ENCODE assay signal across 33 cellular contexts in genomic region chr2:239985356-239985755, GRCh38. TPM values are rescaled to one million over a fixed set of nuclear protein-coding genes. Genes with fewer than 3 reads are reported as not detected.
"Had no signal": no experiment of that assay in that cellular context is flagged by ENCODE, and none has a peak within 500 bp of the region (broad histone marks: within the 10 kb centered on the region; RNA-seq: fewer than 3 reads in every experiment).

No MANE protein-coding gene starts in this region.

- H3K4me1 ChIP-seq: right lobe of liver, stomach, thyroid gland, upper lobe of left lung, vagina had no signal

- H3K27ac Mint-ChIP-seq: activated naive CD4-positive, alpha-beta T cell treated with anti-CD3 and anti-CD28 coated beads, Interleukin-2, amount 10 ng/mL, durations not matched to agents 7 days and 5 days; activated naive CD8-positive, alpha-beta T cell treated with anti-CD3 and anti-CD28 coated beads, Interleukin-2, amount 10 ng/mL, durations not matched to agents 7 days and 5 days; mesothelial cell of epicardium; progenitor cell of endocrine pancreas; stimulated activated effector memory CD8-positive, alpha-beta T cell treated with anti-CD3 and anti-CD28 coated beads, Interleukin-12 subunit alpha, Interleukin-12 subunit beta, amount 100 ng/mL, for 72 hours had no signal

- DNase-seq: activated CD4-positive, alpha-beta T cell treated with anti-CD3 and anti-CD28 coated beads for 48 hours; activated CD4-positive, alpha-beta T cell treated with anti-CD3 and anti-CD28 coated beads, Interleukin-2, amount 50 U/mL, for 48 hours; activated CD4-positive, CD25-positive, alpha-beta regulatory T cell; activated CD8-positive, alpha-beta memory T cell treated with anti-CD3 and anti-CD28 coated beads for 24 hours; activated gamma-delta T cell; activated naive CD4-positive, alpha-beta T cell treated with anti-CD3 and anti-CD28 coated beads, Interleukin-2, amount 10 ng/mL, durations not matched to agents 7 days and 5 days; activated naive CD8-positive, alpha-beta T cell treated with anti-CD3 and anti-CD28 coated beads, Interleukin-2, amount 10 ng/mL, durations not matched to agents 7 days and 5 days; amniotic stem cell; central memory CD4-positive, alpha-beta T cell; dermis blood vessel endothelial cell; effector CD4-positive, alpha-beta T cell; foreskin fibroblast; head of caudate nucleus; naive B cell; nephron progenitor cell; ovary; right lobe of liver; stimulated activated CD4-positive, alpha-beta T cell treated with anti-CD3 and anti-CD28 coated beads, Interleukin-12 subunit alpha, Interleukin-12 subunit beta, amount 100 ng/mL, for 4 hours; stimulated activated CD4-positive, alpha-beta T cell treated with anti-CD3 and anti-CD28 coated beads, Interleukin-4, amount 100 ng/mL, for 24 hours; stomach; T-helper 1 cell; thyroid gland; upper lobe of left lung had no signal

- ATAC-seq: right lobe of liver; stimulated activated effector memory CD8-positive, alpha-beta T cell treated with anti-CD3 and anti-CD28 coated beads, Interleukin-12 subunit alpha, Interleukin-12 subunit beta, amount 100 ng/mL, for 72 hours had no signal

- H3K36me3 ChIP-seq: ovary had no signal

- H3K9me3 ChIP-seq: neutrophil, ovary, right lobe of liver, thyroid gland, vagina had no signal

- H3K27ac ChIP-seq: epithelial cell of prostate, neutrophil, ovary, right lobe of liver, stomach, thyroid gland, upper lobe of left lung, vagina had no signal

- H3K4me3 ChIP-seq: ovary, right lobe of liver, stomach, thyroid gland, upper lobe of left lung, vagina had no signal

- H3K27me3 ChIP-seq: neutrophil, ovary, right lobe of liver, stomach, thyroid gland, upper lobe of left lung, vagina had no signal

- H3K4me1 Mint-ChIP-seq: activated naive CD4-positive, alpha-beta T cell treated with anti-CD3 and anti-CD28 coated beads, Interleukin-2, amount 10 ng/mL, durations not matched to agents 7 days and 5 days; nephron progenitor cell had no signal

- H3K9me3 Mint-ChIP-seq: stimulated activated effector memory CD8-positive, alpha-beta T cell treated with anti-CD3 and anti-CD28 coated beads, Interleukin-12 subunit alpha, Interleukin-12 subunit beta, amount 100 ng/mL, for 72 hours had no signal

- H3K27me3 Mint-ChIP-seq: activated naive CD4-positive, alpha-beta T cell treated with anti-CD3 and anti-CD28 coated beads, Interleukin-2, amount 10 ng/mL, durations not matched to agents 7 days and 5 days; activated naive CD8-positive, alpha-beta T cell treated with anti-CD3 and anti-CD28 coated beads, Interleukin-2, amount 10 ng/mL, durations not matched to agents 7 days and 5 days; naive B cell; progenitor cell of endocrine pancreas had no signal

- H3K4me3 Mint-ChIP-seq: activated naive CD4-positive, alpha-beta T cell treated with anti-CD3 and anti-CD28 coated beads, Interleukin-2, amount 10 ng/mL, durations not matched to agents 7 days and 5 days; activated naive CD8-positive, alpha-beta T cell treated with anti-CD3 and anti-CD28 coated beads, Interleukin-2, amount 10 ng/mL, durations not matched to agents 7 days and 5 days; mesothelial cell of epicardium; naive B cell; nephron progenitor cell; stimulated activated effector memory CD8-positive, alpha-beta T cell treated with anti-CD3 and anti-CD28 coated beads, Interleukin-12 subunit alpha, Interleukin-12 subunit beta, amount 100 ng/mL, for 72 hours had no signal

RNA-seq across cellular contexts. Expression of gene OR6B2, which starts 44.9 kb away (rescaled TPM):
- total RNA-seq: activated naive CD8-positive, alpha-beta T cell treated with anti-CD3 and anti-CD28 coated beads, Interleukin-2, amount 10 ng/mL, durations not matched to agents 7 days and 5 days; dermis blood vessel endothelial cell; kidney epithelial cell; lower leg skin; mesothelial cell of epicardium; ovary; progenitor cell of endocrine pancreas; renal cortical epithelial cell; right lobe of liver; skeletal muscle tissue; stomach; thyroid gland; upper lobe of left lung; vagina had no signal
- polyA plus RNA-seq: ovary, stomach had no signal
